18 cellular contexts compared by ENCODE assay signal in the genomic region with DNA sequence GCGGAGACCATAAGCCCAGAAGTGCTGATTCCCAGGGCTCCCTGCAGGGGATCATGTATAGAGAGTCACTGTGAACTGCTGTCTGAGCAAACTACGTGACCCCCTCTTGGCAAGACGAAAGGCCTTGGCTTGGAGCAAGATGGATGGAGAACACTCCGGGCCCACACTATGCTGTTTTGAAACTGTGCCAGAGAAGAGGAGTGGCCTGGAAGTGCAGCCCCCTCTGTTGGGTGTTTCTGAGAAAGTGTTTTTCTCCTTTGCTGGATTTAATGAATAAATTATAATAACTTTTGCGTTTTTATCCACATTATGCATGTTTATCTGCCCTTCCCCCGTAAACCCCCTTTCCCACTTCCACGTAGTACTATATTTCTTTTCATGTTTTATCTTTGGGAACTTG.
"Had no signal": no experiment of that assay in that cellular context is flagged by ENCODE, and none has a peak within 500 bp of the region (broad histone marks: within the 10 kb centered on the region; RNA-seq: fewer than 3 reads in every experiment).

No MANE protein-coding gene starts in this region.

- H3K36me3 ChIP-seq: upper lobe of left lung had no signal

- H3K4me1 Mint-ChIP-seq: activated CD4-positive, alpha-beta T cell treated with anti-CD3 and anti-CD28 coated beads, Interleukin-2, amount 10 ng/mL, durations not matched to agents 24 days and 14 days; stimulated activated memory B cell treated with anti-CD40 and anti-IgM and Interleukin-4, amounts not matched to agents 10 μg/mL and 1 μg/mL and 100 μg/mL, for 72 hours had no signal

- H3K4me3 Mint-ChIP-seq: activated CD4-positive, alpha-beta T cell treated with anti-CD3 and anti-CD28 coated beads, Interleukin-2, amount 10 ng/mL, durations not matched to agents 24 days and 14 days; activated naive CD4-positive, alpha-beta T cell treated with anti-CD3 and anti-CD28 coated beads for 36 hours; activated T-cell treated with anti-CD3 and anti-CD28 coated beads, Interleukin-2, amount 50 U/mL, for 4 hours; natural killer cell treated with Interleukin-12 subunit alpha and Interleukin-12 subunit beta and Interleukin-15 and Interleukin-18, amount 100 ng/mL, for 72 hours; stimulated activated memory B cell treated with anti-CD40 and anti-IgM and Interleukin-4, amounts not matched to agents 10 μg/mL and 1 μg/mL and 100 μg/mL, for 72 hours had no signal

- ATAC-seq: activated T-cell treated with anti-CD3 and anti-CD28 coated beads, Interleukin-2, amount 50 U/mL, for 4 hours; body of pancreas; left lobe of liver; natural killer cell treated with Interleukin-12 subunit alpha and Interleukin-12 subunit beta and Interleukin-15 and Interleukin-18, amount 100 ng/mL, for 72 hours; sciatic nerve; stimulated activated memory B cell treated with anti-CD40 and anti-IgM and Interleukin-4, amounts not matched to agents 10 μg/mL and 1 μg/mL and 100 μg/mL, for 72 hours had no signal

- H3K4me3 ChIP-seq: body of pancreas, lung, testis, upper lobe of left lung had no signal

- FAIRE-seq: keratinocyte had no signal

- H3K27ac ChIP-seq: body of pancreas, epithelial cell of prostate, testis, upper lobe of left lung had no signal

- H3K27me3 Mint-ChIP-seq: activated CD4-positive, alpha-beta T cell treated with anti-CD3 and anti-CD28 coated beads, Interleukin-2, amount 10 ng/mL, durations not matched to agents 24 days and 14 days; natural killer cell treated with Interleukin-12 subunit alpha and Interleukin-12 subunit beta and Interleukin-15 and Interleukin-18, amount 100 ng/mL, for 72 hours; stimulated activated memory B cell treated with anti-CD40 and anti-IgM and Interleukin-4, amounts not matched to agents 10 μg/mL and 1 μg/mL and 100 μg/mL, for 72 hours had no signal

- H3K27me3 ChIP-seq: body of pancreas, testis, upper lobe of left lung had no signal

- H3K9me3 ChIP-seq: body of pancreas, testis, upper lobe of left lung had no signal

- DNase-seq: activated CD4-positive, alpha-beta T cell treated with anti-CD3 and anti-CD28 coated beads, Interleukin-2, amount 10 ng/mL, durations not matched to agents 24 days and 14 days; activated CD8-positive, alpha-beta memory T cell treated with anti-CD3 and anti-CD28 coated beads, Interleukin-2, amount 50 U/mL, for 4 hours; activated naive CD4-positive, alpha-beta T cell treated with anti-CD3 and anti-CD28 coated beads for 36 hours; activated T-cell treated with anti-CD3 and anti-CD28 coated beads, Interleukin-2, amount 50 U/mL, for 4 hours; body of pancreas; dermis blood vessel endothelial cell; foreskin fibroblast; stimulated activated CD4-positive, alpha-beta T cell treated with anti-CD3 and anti-CD28 coated beads, Interleukin-4, amount 100 ng/mL, for 4 hours; T1000; testis; upper lobe of left lung had no signal

- H3K36me3 Mint-ChIP-seq: natural killer cell treated with Interleukin-12 subunit alpha and Interleukin-12 subunit beta and Interleukin-15 and Interleukin-18, amount 100 ng/mL, for 72 hours had no signal

- H3K27ac Mint-ChIP-seq: activated CD4-positive, alpha-beta T cell treated with anti-CD3 and anti-CD28 coated beads, Interleukin-2, amount 10 ng/mL, durations not matched to agents 24 days and 14 days; activated naive CD4-positive, alpha-beta T cell treated with anti-CD3 and anti-CD28 coated beads for 36 hours; natural killer cell treated with Interleukin-12 subunit alpha and Interleukin-12 subunit beta and Interleukin-15 and Interleukin-18, amount 100 ng/mL, for 72 hours; stimulated activated memory B cell treated with anti-CD40 and anti-IgM and Interleukin-4, amounts not matched to agents 10 μg/mL and 1 μg/mL and 100 μg/mL, for 72 hours had no signal

- H3K9me3 Mint-ChIP-seq: activated CD4-positive, alpha-beta T cell treated with anti-CD3 and anti-CD28 coated beads, Interleukin-2, amount 10 ng/mL, durations not matched to agents 24 days and 14 days; activated naive CD4-positive, alpha-beta T cell treated with anti-CD3 and anti-CD28 coated beads for 36 hours; activated T-cell treated with anti-CD3 and anti-CD28 coated beads, Interleukin-2, amount 50 U/mL, for 4 hours; natural killer cell treated with Interleukin-12 subunit alpha and Interleukin-12 subunit beta and Interleukin-15 and Interleukin-18, amount 100 ng/mL, for 72 hours; stimulated activated memory B cell treated with anti-CD40 and anti-IgM and Interleukin-4, amounts not matched to agents 10 μg/mL and 1 μg/mL and 100 μg/mL, for 72 hours had no signal

- H3K4me1 ChIP-seq: testis, upper lobe of left lung had no signal
